25 cellular contexts compared by ENCODE assay signal in the genomic region with DNA sequence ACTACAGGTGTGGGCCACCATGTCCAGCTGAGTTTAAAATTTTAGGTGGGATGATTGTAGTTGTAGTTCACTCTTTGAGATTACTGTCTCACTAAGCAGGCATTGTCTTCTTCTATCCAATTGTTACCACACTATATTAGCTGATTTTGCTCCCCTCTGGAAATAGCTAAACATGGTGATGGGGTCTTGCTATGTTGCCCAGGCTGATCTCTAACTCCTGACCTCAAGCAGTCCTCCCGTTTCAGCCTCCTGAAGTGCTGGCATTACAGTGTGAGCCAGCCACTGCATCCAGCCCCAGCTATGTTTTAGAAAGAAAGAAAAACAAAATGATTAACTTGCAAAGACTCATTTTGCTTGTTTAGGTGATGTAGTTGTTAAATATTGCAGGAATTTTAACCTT. TPM values are rescaled to one million over a fixed set of nuclear protein-coding genes. Genes with fewer than 3 reads are reported as not detected.
DNase-seq lines count a peak whose midpoint lies in the region; ATAC-seq, FAIRE-seq and TF ChIP-seq lines count a peak whose summit lies in the region.
"Had no signal": no experiment of that assay in that cellular context is flagged by ENCODE, and none has a peak within 500 bp of the region (broad histone marks: within the 10 kb centered on the region; RNA-seq: fewer than 3 reads in every experiment).

No MANE protein-coding gene starts in this region.

- TF ChIP-seq EP300 in HepG2 (IDR thresholded peaks at IDR 0.05; ENCODE audit: low read depth in 2 of 2, low read length in 2 of 2): no peak
- no peak for TF ChIP-seq EP300 in HepG2 (CRISPR knock-in tag; IDR thresholded peaks at IDR 0.05; ENCODE audit: borderline replicate concordance)
- TF ChIP-seq EP300 in K562 (IDR thresholded peaks at IDR 0.05; ENCODE audit: low read length): no peak

- no peak overlapping the region for H3K4me3 Mint-ChIP-seq in activated CD4-positive, alpha-beta T cell treated with anti-CD3 and anti-CD28 coated beads, Interleukin-2, amount 10 ng/mL, durations not matched to agents 24 days and 14 days
- H3K4me3 Mint-ChIP-seq in activated CD4-positive, alpha-beta T cell treated with anti-CD3 and anti-CD28 coated beads, Interleukin-2, amount 10 ng/mL, durations not matched to agents 7 days and 5 days: no peak overlapping the region
- H3K4me3 Mint-ChIP-seq: B cell; CD4-positive, CD25-positive, alpha-beta regulatory T cell; CD8-positive, alpha-beta T cell had no signal

- no peak for TF ChIP-seq CTCF in HepG2 (CRISPR knock-in tag; IDR thresholded peaks at IDR 0.05)
- TF ChIP-seq CTCF in right lobe of liver (IDR thresholded peaks at IDR 0.05): no peak
- no peak for TF ChIP-seq CTCF in K562 (IDR thresholded peaks at IDR 0.05 in 2 of 3, conservative IDR thresholded peaks at IDR 0.05 in 1 of 3; ENCODE audit: insufficient read depth in 2 of 3, low read depth in 1 of 3, low read length in 3 of 3)

- H3K4me3 ChIP-seq in HepG2 (replicated peaks in 1 of 3; ENCODE audit: insufficient read depth in 1 of 3, low read depth in 2 of 3, low read length in 3 of 3) (no peak overlapping the region), right lobe of liver (no peak overlapping the region), K562 (no peak overlapping the region)
- H3K4me3 ChIP-seq: BLaER1, GM23248 had no signal

- ATAC-seq in HepG2 (no peak), right lobe of liver (no peak), K562 (no peak)
- ATAC-seq: CD8-positive, alpha-beta T cell had no signal

- peak overlapping the region; percentile 12 for H3K27ac Mint-ChIP-seq in activated CD4-positive, alpha-beta T cell treated with anti-CD3 and anti-CD28 coated beads, Interleukin-2, amount 10 ng/mL, durations not matched to agents 24 days and 14 days
- H3K27ac Mint-ChIP-seq in activated CD4-positive, alpha-beta T cell treated with anti-CD3 and anti-CD28 coated beads, Interleukin-2, amount 10 ng/mL, durations not matched to agents 7 days and 5 days: no peak overlapping the region
- H3K27ac Mint-ChIP-seq: B cell; CD4-positive, CD25-positive, alpha-beta regulatory T cell; CD8-positive, alpha-beta T cell had no signal

- no peak overlapping the region for H3K4me2 ChIP-seq in HepG2 (ENCODE audit: low read depth, low read length)
- H3K4me2 ChIP-seq in K562 (ENCODE audit: insufficient read depth, low read length): no peak overlapping the region
- H3K4me2 ChIP-seq: BLaER1 had no signal

- FAIRE-seq in HepG2 (lab: Jason Lieb, UNC): no peak
- no peak for FAIRE-seq in K562 (lab: Jason Lieb, UNC)
- FAIRE-seq: A204.1, G401.6, GM12891, GM19239, H1 had no signal

- no peaks in the 10 kb centered on the region for H3K4me1 ChIP-seq in HepG2 (ENCODE audit: insufficient read depth, low read length)
- H3K4me1 ChIP-seq in right lobe of liver: no peaks in the 10 kb centered on the region
- no peaks in the 10 kb centered on the region for H3K4me1 ChIP-seq in K562 (replicated peaks in 1 of 2; ENCODE audit: control insufficient read depth in 2 of 2, insufficient read depth in 2 of 2, low read length in 2 of 2)
- H3K4me1 ChIP-seq: BLaER1, Caco-2 had no signal

- no peaks in the 10 kb centered on the region for H3K9me1 ChIP-seq in K562 (ENCODE audit: control insufficient read depth, insufficient read depth, low read length)

- in situ Hi-C loops in HepG2 (cut with HindIII; ENCODE audit: extremely low pct_ligation_motif_present, low pct_unique_long_range_greater_than_20kb) (no loop called here), K562 (cut with MboI) (no loop called here)

- H3K4me1 Mint-ChIP-seq in activated CD4-positive, alpha-beta T cell treated with anti-CD3 and anti-CD28 coated beads, Interleukin-2, amount 10 ng/mL, durations not matched to agents 24 days and 14 days: peaks cover 2% of the 10 kb centered on the region
- H3K4me1 Mint-ChIP-seq in activated CD4-positive, alpha-beta T cell treated with anti-CD3 and anti-CD28 coated beads, Interleukin-2, amount 10 ng/mL, durations not matched to agents 7 days and 5 days: no peaks in the 10 kb centered on the region
- H3K4me1 Mint-ChIP-seq: B cell had no signal

- POLR2A ChIA-PET in activated CD4-positive, alpha-beta T cell treated with anti-CD3 and anti-CD28 coated beads, Interleukin-2, amount 10 ng/mL, durations not matched to agents 7 days and 5 days (lab: Charles Lee): interaction anchor here (0.6 kb wide), 1 partner anchor 18 kb away, joined by 4 read pairs; no protein-coding TSS in a partner anchor
- POLR2A ChIA-PET in HepG2 (lab: Yijun Ruan, JAX): no interaction called here
- POLR2A ChIA-PET in K562 (lab: Yijun Ruan, JAX): interaction anchor here (0.7 to 1.2 kb wide), 2 partner anchors 13 to 22 kb away, joined by 3 to 4 read pairs; no protein-coding TSS in a partner anchor

- H3K36me3 ChIP-seq in HepG2 (replicated peaks in 1 of 2; ENCODE audit: control insufficient read depth in 1 of 2, insufficient read depth in 2 of 2, low read length in 2 of 2) (peaks cover 14 to 75% of the 10 kb centered on the region in 2 experiments), right lobe of liver (peaks cover 0 to 23% (median 0%) of the 10 kb centered on the region in 4 donors), K562 (ENCODE audit: control insufficient read depth, insufficient read depth, low read length) (peaks cover 71% of the 10 kb centered on the region)

- H3K79me2 ChIP-seq in HepG2 (ENCODE audit: insufficient read depth, low read length): no peaks in the 10 kb centered on the region
- H3K79me2 ChIP-seq in K562 (ENCODE audit: control insufficient read depth, insufficient read depth, low read length): no peaks in the 10 kb centered on the region

- no peaks in the 10 kb centered on the region for H3K27me3 ChIP-seq in HepG2 (ENCODE audit: control insufficient read depth in 1 of 2, insufficient read depth in 2 of 2, low read length in 2 of 2)
- H3K27me3 ChIP-seq in right lobe of liver: no peaks in the 10 kb centered on the region
- H3K27me3 ChIP-seq in K562 (ENCODE audit: control insufficient read depth in 2 of 2, insufficient read depth in 2 of 2, low read length in 2 of 2): no peaks in the 10 kb centered on the region
- H3K27me3 ChIP-seq: BLaER1 had no signal

- TF ChIP-seq POLR2A in HepG2 (IDR thresholded peaks at IDR 0.05; ENCODE audit: insufficient read depth in 1 of 2, low read depth in 2 of 2, low read length in 2 of 2) (no peak), right lobe of liver (IDR thresholded peaks at IDR 0.05) (no peak), K562 (conservative IDR thresholded peaks at IDR 0.05) (no peak)

- CTCF ChIA-PET in activated CD4-positive, alpha-beta T cell treated with anti-CD3 and anti-CD28 coated beads, Interleukin-2, amount 10 ng/mL, durations not matched to agents 7 days and 5 days (lab: Charles Lee): interaction anchor here (1.0 to 1.6 kb wide), 2 partner anchors 13 to 60 kb away, joined by 3 to 5 read pairs; no protein-coding TSS in a partner anchor
- CTCF ChIA-PET in HepG2 (lab: Yijun Ruan, JAX; ENCODE audit: low intra/inter-chr PET ratio, low total read pairs) (no interaction called here), K562 (lab: Yijun Ruan, JAX; ENCODE audit: low intra/inter-chr PET ratio) (no interaction called here)

- H2AFZ ChIP-seq in HepG2 (ENCODE audit: low read length) (no peak overlapping the region), K562 (ENCODE audit: low read depth, low read length) (no peak overlapping the region)
- H2AFZ ChIP-seq: GM23248 had no signal

- H3K36me3 Mint-ChIP-seq in activated CD4-positive, alpha-beta T cell treated with anti-CD3 and anti-CD28 coated beads, Interleukin-2, amount 10 ng/mL, durations not matched to agents 24 days and 14 days (ENCODE audit: low read depth): peaks cover 67% of the 10 kb centered on the region
- H3K36me3 Mint-ChIP-seq in activated CD4-positive, alpha-beta T cell treated with anti-CD3 and anti-CD28 coated beads, Interleukin-2, amount 10 ng/mL, durations not matched to agents 7 days and 5 days (ENCODE audit: low read depth): peaks cover 67% of the 10 kb centered on the region

- H3K27me3 Mint-ChIP-seq in activated CD4-positive, alpha-beta T cell treated with anti-CD3 and anti-CD28 coated beads, Interleukin-2, amount 10 ng/mL, durations not matched to agents 24 days and 14 days: no peaks in the 10 kb centered on the region
- no peaks in the 10 kb centered on the region for H3K27me3 Mint-ChIP-seq in activated CD4-positive, alpha-beta T cell treated with anti-CD3 and anti-CD28 coated beads, Interleukin-2, amount 10 ng/mL, durations not matched to agents 7 days and 5 days
- H3K27me3 Mint-ChIP-seq: B cell; CD4-positive, CD25-positive, alpha-beta regulatory T cell had no signal

- no peaks in the 10 kb centered on the region for H3K9me3 ChIP-seq in HepG2 (ENCODE audit: low read length)
- H3K9me3 ChIP-seq in right lobe of liver: no peaks in the 10 kb centered on the region
- no peaks in the 10 kb centered on the region for H3K9me3 ChIP-seq in K562 (replicated peaks; ENCODE audit: control insufficient read depth, insufficient read depth, low read depth, low read length)
- H3K9me3 ChIP-seq: BLaER1, Caco-2 had no signal

- WGBS in HepG2 (ENCODE audit: low lambda C conversion rate): 100% methylated on average over 1 of the region's 1 CpG
- WGBS in right lobe of liver (ENCODE audit: insufficient coverage, low coverage, low lambda C conversion rate, missing lambda C conversion rate): 89% methylated on average over 1 of the region's 1 CpG
- 80% methylated on average over 1 of the region's 1 CpG for WGBS in K562 (ENCODE audit: insufficient coverage, low coverage, missing lambda C conversion rate)

- H3K27ac ChIP-seq in HepG2 (ENCODE audit: extremely low read length, insufficient read depth, low read length): no peak overlapping the region
- H3K27ac ChIP-seq in right lobe of liver: no peak overlapping the region
- no peak overlapping the region for H3K27ac ChIP-seq in K562 (ENCODE audit: extremely low read depth, low read depth, low read length)
- H3K27ac ChIP-seq: 22Rv1, BLaER1, C4-2B, GM23248 had no signal

- intact Hi-C loops in activated CD4-positive, alpha-beta T cell treated with anti-CD3 and anti-CD28 coated beads, Interleukin-2, amount 10 ng/mL, durations not matched to agents 24 days and 14 days (cut with micrococcal nuclease): no loop called here
- intact Hi-C loops in HepG2 (cut with micrococcal nuclease; ENCODE audit: unreplicated experiment) (no loop called here), right lobe of liver (cut with DNase I) (no loop called here), K562 (cut with micrococcal nuclease) (no loop called here)

- TF ChIP-seq RAD21 in HepG2 (CRISPR knock-in tag; IDR thresholded peaks at IDR 0.05) (no peak), K562 (CRISPR knock-in tag; conservative IDR thresholded peaks at IDR 0.05 in 1 of 2, IDR thresholded peaks at IDR 0.05 in 1 of 2) (no peak)

- no peaks in the 10 kb centered on the region for H4K20me1 ChIP-seq in HepG2 (ENCODE audit: insufficient read depth, low read length)
- no peaks in the 10 kb centered on the region for H4K20me1 ChIP-seq in K562 (replicated peaks; ENCODE audit: control insufficient read depth, insufficient read depth, low read length)

- BruUV-seq in HepG2 (replicated peaks; lab: Mats Ljungman, UMichigan) (no TSS peak), K562 (replicated peaks; lab: Mats Ljungman, UMichigan) (no TSS peak)

- DNase-seq in activated CD4-positive, alpha-beta T cell treated with anti-CD3 and anti-CD28 coated beads, Interleukin-2, amount 10 ng/mL, durations not matched to agents 24 days and 14 days: no peak
- no peak for DNase-seq in activated CD4-positive, alpha-beta T cell treated with anti-CD3 and anti-CD28 coated beads, Interleukin-2, amount 10 ng/mL, durations not matched to agents 7 days and 5 days
- DNase-seq in HepG2 (ENCODE audit: low spot score) (no peak), right lobe of liver (no peak), K562 (ENCODE audit: extremely low read depth in 1 of 4, low spot score in 3 of 4) (no peak), GM03348 (ENCODE audit: low spot score) (no peak), HK-2 (ENCODE audit: unreplicated experiment) (no peak)
- DNase-seq in stimulated activated CD4-positive, alpha-beta T cell treated with anti-CD3 and anti-CD28 coated beads, Interleukin-2, amount 100 ng/mL, for 24 hours: no peak
- DNase-seq: Caco-2; CD4-positive, CD25-positive, alpha-beta regulatory T cell; CD8-positive, alpha-beta T cell; DMS153; DND-41; GM23248; H7; HCEC 1CT had no signal

- H3K9ac ChIP-seq in HepG2 (ENCODE audit: insufficient read depth, low read depth, low read length) (no peak overlapping the region), K562 (ENCODE audit: insufficient read depth in 1 of 2, low read depth in 2 of 2, low read length in 2 of 2) (no peak overlapping the region)
- H3K9ac ChIP-seq: BLaER1, GM23248 had no signal

- H3K9me3 Mint-ChIP-seq in activated CD4-positive, alpha-beta T cell treated with anti-CD3 and anti-CD28 coated beads, Interleukin-2, amount 10 ng/mL, durations not matched to agents 24 days and 14 days: no peaks in the 10 kb centered on the region
- no peaks in the 10 kb centered on the region for H3K9me3 Mint-ChIP-seq in activated CD4-positive, alpha-beta T cell treated with anti-CD3 and anti-CD28 coated beads, Interleukin-2, amount 10 ng/mL, durations not matched to agents 7 days and 5 days
- H3K9me3 Mint-ChIP-seq: CD8-positive, alpha-beta T cell had no signal

RNA-seq across cellular contexts. Expression of gene YEATS2, which starts 30.6 kb away (rescaled TPM):
- total RNA-seq in activated CD4-positive, alpha-beta T cell treated with anti-CD3 and anti-CD28 coated beads, Interleukin-2, amount 10 ng/mL, durations not matched to agents 24 days and 14 days: 58.4 and 62.2 TPM in 2 replicates
- 10 to 100 TPM; 48.2 to 48.7 TPM for total RNA-seq in activated CD4-positive, alpha-beta T cell treated with anti-CD3 and anti-CD28 coated beads, Interleukin-2, amount 10 ng/mL, durations not matched to agents 7 days and 5 days
- total RNA-seq in HepG2 (2016; rRNA removed; fragmentation: Illumina TruSeq; extraction: Trizol) (16.0 and 18.6 TPM in 2 replicates), right lobe of liver (10 to 100 TPM in 1 of 6 experiments, 1 to 10 TPM in 5; 3.8 to 12.1 (median 7.3) TPM), K562 (2014; rRNA removed) (18.4 and 18.8 TPM in 2 replicates), K562 (2014; rRNA removed; fragmentation: Illumina TruSeq; extraction: Trizol) (21.3 and 22.0 TPM in 2 replicates), K562 (2015; rRNA removed; fragmentation: Illumina TruSeq; extraction: Trizol) (20.3 and 22.6 TPM in 2 replicates), K562 (2021) (18.6 and 19.0 TPM in 2 replicates)
- total RNA-seq in HepG2 (2016; cell fraction: cytosol; rRNA removed; fragmentation: Illumina TruSeq; extraction: Trizol; ENCODE audit: low read depth): 19.5 and 20.6 TPM in 2 replicates
- 15.9 and 18.0 TPM in 2 replicates for total RNA-seq in HepG2 (2016; cell fraction: insoluble cytoplasmic fraction; rRNA removed; fragmentation: Illumina TruSeq; extraction: Trizol)
- 14.2 and 15.9 TPM in 2 replicates for total RNA-seq in HepG2 (2016; cell fraction: membrane; rRNA removed; fragmentation: Illumina TruSeq; extraction: Trizol)
- total RNA-seq in HepG2 (2016; cell fraction: nucleus; rRNA removed; fragmentation: Illumina TruSeq; extraction: Trizol): 19.0 and 21.4 TPM in 2 replicates
- polyA plus RNA-seq in HepG2 (2011; rRNA removed) (28.4 and 33.7 TPM in 2 replicates), K562 (2011; rRNA removed) (35.2 and 36.6 TPM in 2 replicates), K562 (2014; fragmentation: Illumina TruSeq; extraction: Trizol) (25.8 and 27.1 TPM in 2 replicates), K562 (2014; fragmentation: Nextera tagmentation; extraction: Ambion mirVana) (1 to 10 TPM; 1.8 to 2.1 TPM), K562 (2014; rRNA removed) (14.7 and 16.7 TPM in 2 replicates)
- 21.7 and 23.4 TPM in 2 replicates for polyA plus RNA-seq in HepG2 (2011; cell fraction: cytosol; rRNA removed)
- polyA plus RNA-seq in HepG2 (2011; cell fraction: nucleus; rRNA removed): 31.5 and 34.8 TPM in 2 replicates
- polyA plus RNA-seq in HepG2 (2012): 21.3 and 23.8 TPM in 2 replicates
- polyA plus RNA-seq in HepG2 (2016; cell fraction: cytosol; fragmentation: Illumina TruSeq; extraction: Trizol; ENCODE audit: low read depth): 1.2 and 1.4 TPM in 2 replicates
- 11.5 and 14.0 TPM in 2 replicates for polyA plus RNA-seq in HepG2 (2016; cell fraction: insoluble cytoplasmic fraction; fragmentation: Illumina TruSeq; extraction: Trizol; ENCODE audit: low read depth)
- polyA plus RNA-seq in HepG2 (2016; cell fraction: membrane; fragmentation: Illumina TruSeq; extraction: Trizol; ENCODE audit: low read depth): 3.2 and 3.9 TPM in 2 replicates
- polyA plus RNA-seq in HepG2 (2016; cell fraction: nucleus; fragmentation: Illumina TruSeq; extraction: Trizol; ENCODE audit: insufficient read depth, low read depth): 26.1 and 26.4 TPM in 2 replicates
- 36.6 and 46.9 TPM in 2 replicates for polyA minus RNA-seq in HepG2 (2011; rRNA and poly(A)+ RNA removed; ENCODE audit: low replicate concordance)
- 24.4 and 26.9 TPM in 2 replicates for polyA minus RNA-seq in HepG2 (2011; cell fraction: cytosol; rRNA and poly(A)+ RNA removed)
- polyA minus RNA-seq in HepG2 (2011; cell fraction: nucleus; rRNA and poly(A)+ RNA removed): 48.4 and 51.5 TPM in 2 replicates
- total RNA-seq in K562 (2011; cell fraction: chromatin; rRNA removed; ENCODE audit: low replicate concordance): 101 and 141 TPM in 2 replicates
- 48.4 and 57.5 TPM in 2 replicates for total RNA-seq in K562 (2011; cell fraction: nucleolus; rRNA removed)
- total RNA-seq in K562 (2011; cell fraction: nucleoplasm; rRNA removed): 86.7 and 121 TPM in 2 replicates
- polyA plus RNA-seq in K562 (2011; cell fraction: cytosol; rRNA removed): 28.8 TPM in 2 replicates
- 47.1 and 52.7 TPM in 2 replicates for polyA plus RNA-seq in K562 (2011; cell fraction: nucleus; rRNA removed)
- 14.2 and 17.2 TPM in 2 replicates for polyA plus RNA-seq in K562 (2012)
- polyA minus RNA-seq in K562 (2011; rRNA and poly(A)+ RNA removed): 41.0 and 45.9 TPM in 2 replicates
- 22.4 and 27.1 TPM in 2 replicates for polyA minus RNA-seq in K562 (2011; cell fraction: cytosol; rRNA and poly(A)+ RNA removed)
- 26.7 and 44.9 TPM in 2 replicates for polyA minus RNA-seq in K562 (2011; cell fraction: nucleus; rRNA and poly(A)+ RNA removed)
